10 cellular contexts compared by ENCODE assay signal in the genomic region with DNA sequence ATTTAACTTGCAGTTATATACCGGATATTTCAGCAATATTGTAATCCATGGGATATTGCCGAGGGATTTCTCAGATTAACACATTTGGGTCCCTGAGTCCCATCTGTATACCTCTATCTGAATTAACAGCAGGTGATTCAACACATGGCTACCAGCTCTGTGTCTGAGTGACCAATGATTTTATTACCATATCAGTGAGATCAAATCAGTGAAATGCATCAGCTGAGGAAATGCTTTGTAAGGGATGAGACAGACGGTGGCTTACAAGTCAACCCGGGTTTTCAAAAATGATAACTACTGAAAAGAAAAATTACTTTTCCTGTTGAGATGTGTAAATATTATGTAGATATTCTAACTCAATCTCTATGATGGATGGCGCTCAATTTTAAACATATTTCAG.
DNase-seq lines count a peak whose midpoint lies in the region; ATAC-seq and TF ChIP-seq lines count a peak whose summit lies in the region.
"Had no signal": no experiment of that assay in that cellular context is flagged by ENCODE, and none has a peak within 500 bp of the region (broad histone marks: within the 10 kb centered on the region; RNA-seq: fewer than 3 reads in every experiment).

No MANE protein-coding gene starts in this region.

- POLR2A ChIA-PET in SK-N-SH (lab: Yijun Ruan, JAX), result no interaction called here

- H3K4me1 ChIP-seq in SK-N-SH (ENCODE audit: control insufficient read depth in 1 of 2, insufficient read depth in 2 of 2, low read depth in 1 of 2, low read length in 1 of 2), result peaks cover 0 to 2% of the 10 kb centered on the region in 2 experiments; a peak in 2 of 4 replicates
- H3K4me1 ChIP-seq in OCI-LY3 (ENCODE audit: low read length), result peaks cover 5% of the 10 kb centered on the region; the same call in 1 of the 2 replicates
- H3K4me1 ChIP-seq: BLaER1 treated with 17β-estradiol and CSF1 and Interleukin-3, amounts not matched to agents 10 nM and 100 nM had no signal

- CTCF ChIA-PET in SK-N-SH (lab: Yijun Ruan, JAX), result interaction anchor here (0.7 to 3.0 kb wide), 17 partner anchors 10 to 1049 kb away, joined by 3 to 35 read pairs (median 6); no protein-coding TSS in a partner anchor

- H4K20me1 ChIP-seq in SK-N-SH (ENCODE audit: insufficient read depth), result no peaks in the 10 kb centered on the region
- no peaks in the 10 kb centered on the region for H4K20me1 ChIP-seq in OCI-LY3 (ENCODE audit: insufficient read depth, low read length)
- H4K20me1 ChIP-seq: BLaER1 treated with 17β-estradiol and CSF1 and Interleukin-3, amounts not matched to agents 10 nM and 100 nM had no signal

- H3K9me2 ChIP-seq in SK-N-SH, result no peaks in the 10 kb centered on the region

- ATAC-seq in SK-N-SH treated with all-trans-retinoic acid at 6 μM for 48 hours, result no peak

- no peaks in the 10 kb centered on the region for H3K27me3 ChIP-seq in SK-N-SH (ENCODE audit: insufficient read depth)
- no peaks in the 10 kb centered on the region for H3K27me3 ChIP-seq in OCI-LY3 (ENCODE audit: low read depth, low read length)
- H3K27me3 ChIP-seq: BLaER1 treated with 17β-estradiol and CSF1 and Interleukin-3, amounts not matched to agents 10 nM and 100 nM had no signal

- H3K27ac ChIP-seq in SK-N-SH (ENCODE audit: low read depth in 2 of 2, low read length in 1 of 2), result no peak overlapping the region
- H3K27ac ChIP-seq in OCI-LY3 (ENCODE audit: low read length), result no peak overlapping the region
- H3K27ac ChIP-seq: BLaER1 treated with 17β-estradiol and CSF1 and Interleukin-3, amounts not matched to agents 10 nM and 100 nM had no signal

- no peak for DNase-seq in SK-N-SH
- peak; percentile 1 for DNase-seq in kidney tubule cell (ENCODE audit: low spot score)
- DNase-seq in effector CD4-positive, alpha-beta T cell, result no peak
- no peak for DNase-seq in activated CD4-positive, alpha-beta T cell treated with anti-CD3 and anti-CD28 coated beads for 48 hours
- no peak for DNase-seq in NCI-H446 treated with DMSO at 0.1 percent for 48 hours (lab: John Stamatoyannopoulos, UW)
- DNase-seq in amniotic stem cell (lab: John Stamatoyannopoulos, UW), result no peak
- DNase-seq: GF-D8 had no signal

- H3K9ac ChIP-seq in SK-N-SH, result no peak overlapping the region
- no peak overlapping the region for H3K9ac ChIP-seq in OCI-LY3 (ENCODE audit: low read length)
- H3K9ac ChIP-seq: BLaER1 treated with 17β-estradiol and CSF1 and Interleukin-3, amounts not matched to agents 10 nM and 100 nM had no signal

- no peak for TF ChIP-seq RAD21 in SK-N-SH (IDR thresholded peaks at IDR 0.05; ENCODE audit: low read length)

- H3K4me2 ChIP-seq in SK-N-SH (no peak overlapping the region), OCI-LY3 (ENCODE audit: low read length) (0 out of 2 replicates have a peak overlapping the region, but pooled peaks have one; percentile 3)
- H3K4me2 ChIP-seq: BLaER1 treated with 17β-estradiol and CSF1 and Interleukin-3, amounts not matched to agents 10 nM and 100 nM had no signal

- TF ChIP-seq EP300 in SK-N-SH (IDR thresholded peaks at IDR 0.05; ENCODE audit: borderline replicate concordance in 1 of 2, low read depth in 1 of 2, low read length in 1 of 2), result no peak; a peak in 1 of 4 replicates

- H3K79me2 ChIP-seq in SK-N-SH (ENCODE audit: insufficient read depth) (no peaks in the 10 kb centered on the region), OCI-LY3 (ENCODE audit: low read length) (no peaks in the 10 kb centered on the region)

- H3K9me3 ChIP-seq in SK-N-SH (no peaks in the 10 kb centered on the region), OCI-LY3 (ENCODE audit: insufficient read depth, low read length) (no peaks in the 10 kb centered on the region)
- H3K9me3 ChIP-seq: BLaER1 treated with 17β-estradiol and CSF1 and Interleukin-3, amounts not matched to agents 10 nM and 100 nM had no signal

- H2AFZ ChIP-seq in SK-N-SH (ENCODE audit: low read depth) (no peak overlapping the region), OCI-LY3 (ENCODE audit: low read depth, low read length) (no peak overlapping the region)

- WGBS in SK-N-SH (ENCODE audit: low lambda C conversion rate), result 18% methylated on average over 5 of the region's 5 CpGs

- H3K36me3 ChIP-seq in SK-N-SH (replicated peaks in 1 of 2; ENCODE audit: control insufficient read depth in 1 of 2, insufficient read depth in 2 of 2, low read length in 1 of 2) (no peaks in the 10 kb centered on the region), OCI-LY3 (replicated peaks; ENCODE audit: low read depth, low read length) (no peaks in the 10 kb centered on the region)
- H3K36me3 ChIP-seq: BLaER1 treated with 17β-estradiol and CSF1 and Interleukin-3, amounts not matched to agents 10 nM and 100 nM had no signal

- H3F3A ChIP-seq in SK-N-SH (replicated peaks; ENCODE audit: insufficient read depth), result no peaks in the 10 kb centered on the region

- TF ChIP-seq CTCF in SK-N-SH (IDR thresholded peaks at IDR 0.05) (no peak), OCI-LY3 (IDR thresholded peaks at IDR 0.05; ENCODE audit: low read depth, low read length) (no peak)

- H3K4me3 ChIP-seq in SK-N-SH (ENCODE audit: low read depth in 2 of 2, low read length in 1 of 2) (no peak overlapping the region), OCI-LY3 (ENCODE audit: low read length) (no peak overlapping the region)
- H3K4me3 ChIP-seq: BLaER1 treated with 17β-estradiol and CSF1 and Interleukin-3, amounts not matched to agents 10 nM and 100 nM had no signal

TF ChIP-seq in SK-N-SH, 30 proteins besides CTCF, POLR2A, EP300 and RAD21:
- TF ChIP-seq MXI1 (IDR thresholded peaks at IDR 0.05; ENCODE audit: low read depth, low read length) (no peak), GATA2 (CRISPR knock-in tag; IDR thresholded peaks at IDR 0.05) (peak; percentile 29; the same call in 1 of the 2 replicates)

TF ChIP-seq in SK-N-SH treated with all-trans-retinoic acid at 6 μM for 48 hours, 23 proteins besides CTCF, POLR2A, EP300 and RAD21 (continues in another document):
- no peak for TF ChIP-seq OSR1 (CRISPR knock-in tag; IDR thresholded peaks at IDR 0.05)
- no peak; the same call in 1 of the 2 replicates for TF ChIP-seq TCF4 (CRISPR knock-in tag; IDR thresholded peaks at IDR 0.05; ENCODE audit: borderline replicate concordance)
- TF ChIP-seq TOX (CRISPR knock-in tag; IDR thresholded peaks at IDR 0.05; ENCODE audit: borderline replicate concordance), result no peak
- TF ChIP-seq ZNF70 (CRISPR knock-in tag; IDR thresholded peaks at IDR 0.05), result no peak
- TF ChIP-seq, protein P1, sequence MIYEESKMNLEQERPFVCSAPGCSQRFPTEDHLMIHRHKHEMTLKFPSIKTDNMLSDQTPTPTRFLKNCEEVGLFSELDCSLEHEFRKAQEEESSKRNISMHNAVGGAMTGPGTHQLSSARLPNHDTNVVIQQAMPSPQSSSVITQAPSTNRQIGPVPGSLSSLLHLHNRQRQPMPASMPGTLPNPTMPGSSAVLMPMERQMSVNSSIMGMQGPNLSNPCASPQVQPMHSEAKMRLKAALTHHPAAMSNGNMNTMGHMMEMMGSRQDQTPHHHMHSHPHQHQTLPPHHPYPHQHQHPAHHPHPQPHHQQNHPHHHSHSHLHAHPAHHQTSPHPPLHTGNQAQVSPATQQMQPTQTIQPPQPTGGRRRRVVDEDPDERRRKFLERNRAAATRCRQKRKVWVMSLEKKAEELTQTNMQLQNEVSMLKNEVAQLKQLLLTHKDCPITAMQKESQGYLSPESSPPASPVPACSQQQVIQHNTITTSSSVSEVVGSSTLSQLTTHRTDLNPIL (CRISPR knock-in tag; IDR thresholded peaks at IDR 0.05; ENCODE audit: low read depth), result no peak
- TF ChIP-seq ZNF8 (CRISPR knock-in tag; IDR thresholded peaks at IDR 0.05), result no peak
- no peak for TF ChIP-seq PATZ1 (CRISPR knock-in tag; IDR thresholded peaks at IDR 0.05; ENCODE audit: borderline replicate concordance)
- TF ChIP-seq SNAI2 (CRISPR knock-in tag; IDR thresholded peaks at IDR 0.05), result no peak
- no peak for TF ChIP-seq ISL1 (CRISPR knock-in tag; IDR thresholded peaks at IDR 0.05)
- no peak for TF ChIP-seq ZFP30 (CRISPR knock-in tag; IDR thresholded peaks at IDR 0.05)
- TF ChIP-seq RARB (CRISPR knock-in tag; IDR thresholded peaks at IDR 0.05), result no peak
- TF ChIP-seq ZFP3 (CRISPR knock-in tag; IDR thresholded peaks at IDR 0.05), result no peak
- TF ChIP-seq GLIS3 (CRISPR knock-in tag; IDR thresholded peaks at IDR 0.05), result no peak
- TF ChIP-seq POU6F1 (CRISPR knock-in tag; IDR thresholded peaks at IDR 0.05; ENCODE audit: borderline replicate concordance, low read depth), result no peak
